Comparison of ENCODE assay signal across 13 cellular contexts in the genomic region with DNA sequence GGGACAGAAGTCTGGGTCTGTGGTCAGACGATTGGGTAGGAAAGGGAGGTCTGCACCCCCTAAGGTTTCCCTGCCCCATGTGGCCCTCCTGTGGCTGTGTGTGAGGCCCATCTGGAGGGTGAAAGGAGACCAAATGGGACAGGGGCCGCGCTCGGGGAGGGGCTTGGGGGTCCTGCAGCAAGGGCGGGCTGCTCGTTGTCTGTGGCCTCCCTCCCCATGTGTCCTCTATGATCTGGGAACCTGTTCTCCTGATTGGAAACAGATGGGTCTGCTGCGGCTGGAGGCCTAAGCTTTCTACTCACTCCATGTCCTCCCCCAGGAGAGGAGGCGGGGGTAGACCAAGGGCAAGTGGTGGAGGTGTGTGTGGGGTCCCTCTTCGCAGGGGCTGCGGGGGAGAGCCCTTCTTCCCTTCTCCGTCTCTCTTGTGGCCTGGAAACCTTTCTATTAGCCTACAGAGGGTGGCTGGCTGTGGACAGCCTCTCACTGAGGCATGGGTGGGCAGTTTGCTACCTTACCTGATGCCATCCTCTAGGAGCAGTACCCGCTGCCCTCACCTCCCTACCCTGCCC. TPM values are rescaled to one million over a fixed set of nuclear protein-coding genes. Genes with fewer than 3 reads are reported as not detected.
DNase-seq lines count a peak whose midpoint lies in the region; ATAC-seq and TF ChIP-seq lines count a peak whose summit lies in the region.
"Had no signal": no experiment of that assay in that cellular context is flagged by ENCODE, and none has a peak within 500 bp of the region (broad histone marks: within the 10 kb centered on the region; RNA-seq: fewer than 3 reads in every experiment).

No MANE protein-coding gene starts in this region.

- H3K27me3 Mint-ChIP-seq in activated T-helper 17 cell treated with anti-CD3 and anti-CD28 coated beads, Interleukin-2, amount 50 U/mL, for 72 hours: no peaks in the 10 kb centered on the region

- no peaks in the 10 kb centered on the region for H3K9me3 ChIP-seq in right atrium auricular region
- no peaks in the 10 kb centered on the region for H3K9me3 ChIP-seq in prostate gland

- H3K27ac Mint-ChIP-seq in activated T-helper 17 cell treated with anti-CD3 and anti-CD28 coated beads, Interleukin-2, amount 50 U/mL, for 72 hours: peak overlapping the region; percentile 48

- no peaks in the 10 kb centered on the region for H3K36me3 Mint-ChIP-seq in activated T-helper 17 cell treated with anti-CD3 and anti-CD28 coated beads, Interleukin-2, amount 50 U/mL, for 72 hours (ENCODE audit: low read depth)

- peaks cover 12% of the 10 kb centered on the region for H3K36me3 ChIP-seq in right atrium auricular region
- H3K36me3 ChIP-seq in prostate gland: no peaks in the 10 kb centered on the region

- TF ChIP-seq POLR2A in prostate gland (IDR thresholded peaks at IDR 0.05): no peak

- H3K4me1 ChIP-seq in right atrium auricular region (peaks cover 0 to 61% of the 10 kb centered on the region in 2 donors), prostate gland (replicated peaks) (no peaks in the 10 kb centered on the region)

- H3K27me3 ChIP-seq in right atrium auricular region: no peaks in the 10 kb centered on the region
- H3K27me3 ChIP-seq in prostate gland (replicated peaks; ENCODE audit: insufficient read depth): no peaks in the 10 kb centered on the region

- 57% methylated on average over 12 of the region's 12 CpGs for WGBS in prostate gland

- no peaks in the 10 kb centered on the region for H3K4me1 Mint-ChIP-seq in activated T-helper 17 cell treated with anti-CD3 and anti-CD28 coated beads, Interleukin-2, amount 50 U/mL, for 72 hours

- intact Hi-C loops in prostate gland (cut with DNase I): no loop called here
- intact Hi-C loops in posterior cingulate gyrus (cut with DNase I): no loop called here

- peak overlapping the region; percentile 33 to 42 for H3K27ac ChIP-seq in right atrium auricular region
- H3K27ac ChIP-seq in prostate gland: peak overlapping the region; percentile 6 to 14

- no peaks in the 10 kb centered on the region for H3K9me3 Mint-ChIP-seq in activated T-helper 17 cell treated with anti-CD3 and anti-CD28 coated beads, Interleukin-2, amount 50 U/mL, for 72 hours
- H3K9me3 Mint-ChIP-seq: activated T-cell treated with anti-CD3 and anti-CD28 coated beads, Interleukin-2, amount 50 U/mL, for 4 hours had no signal

- H3K4me3 ChIP-seq in right atrium auricular region (no peak overlapping the region), prostate gland (no peak overlapping the region)

- no peak overlapping the region for H3K4me3 Mint-ChIP-seq in activated T-helper 17 cell treated with anti-CD3 and anti-CD28 coated beads, Interleukin-2, amount 50 U/mL, for 72 hours
- H3K4me3 Mint-ChIP-seq: activated T-cell treated with anti-CD3 and anti-CD28 coated beads, Interleukin-2, amount 50 U/mL, for 4 hours had no signal

- no peak for ATAC-seq in activated T-helper 17 cell treated with anti-CD3 and anti-CD28 coated beads, Interleukin-2, amount 50 U/mL, for 72 hours (replicated peaks)
- no peak for ATAC-seq in HG03520 (IDR thresholded peaks at IDR 0.05; ENCODE audit: unreplicated experiment)
- ATAC-seq in HG02840 (IDR thresholded peaks at IDR 0.05; ENCODE audit: low FRiP score, unreplicated experiment): no peak
- ATAC-seq: activated T-cell treated with anti-CD3 and anti-CD28 coated beads, Interleukin-2, amount 50 U/mL, for 4 hours had no signal

- peak; percentile 54 for DNase-seq in AG20443 (ENCODE audit: low spot score)
- no peak for DNase-seq in right atrium auricular region (ENCODE audit: low spot score)
- no peak for DNase-seq in prostate gland (ENCODE audit: low spot score)
- DNase-seq in central memory CD4-positive, alpha-beta T cell: no peak
- DNase-seq in posterior cingulate gyrus: no peak
- DNase-seq: activated CD4-positive, alpha-beta T cell treated with anti-CD3 and anti-CD28 coated beads for 4 hours; activated T-cell treated with anti-CD3 and anti-CD28 coated beads, Interleukin-2, amount 50 U/mL, for 4 hours; KBM-7; NCI-H524 treated with DMSO at 0.1 percent for 48 hours had no signal

- TF ChIP-seq CTCF in right atrium auricular region (IDR thresholded peaks at IDR 0.05): no peak
- no peak for TF ChIP-seq CTCF in prostate gland (IDR thresholded peaks at IDR 0.05)

RNA-seq across cellular contexts. Expression of a gene that starts 18.6 kb away (rescaled TPM):
- total RNA-seq in activated T-helper 17 cell treated with anti-CD3 and anti-CD28 coated beads, Interleukin-2, amount 50 U/mL, for 72 hours: 10 to 100 TPM in 1 of 2 donors, 1 to 10 TPM in 1; 5.3 to 33.8 TPM
- total RNA-seq in right atrium auricular region (100 to 1,000 TPM in 1 of 2 donors, 10 to 100 TPM in 1; 81.0 to 237 TPM), prostate gland (100 to 1,000 TPM; 132 to 154 TPM)

RNA-seq across cellular contexts. Expression of a gene that starts 39.6 kb away (rescaled TPM):
- total RNA-seq in activated T-helper 17 cell treated with anti-CD3 and anti-CD28 coated beads, Interleukin-2, amount 50 U/mL, for 72 hours: 10 to 100 TPM in 1 of 2 donors, 1 to 10 TPM in 1; 8.8 to 19.8 TPM
- not detected for total RNA-seq in right atrium auricular region
- 10 to 100 TPM; 51.3 to 56.1 TPM for total RNA-seq in prostate gland
- total RNA-seq: kidney epithelial cell had no signal

RNA-seq across cellular contexts. Expression of a gene that starts 44.2 kb away (rescaled TPM):
- total RNA-seq in activated T-helper 17 cell treated with anti-CD3 and anti-CD28 coated beads, Interleukin-2, amount 50 U/mL, for 72 hours: 100 to 1,000 TPM; 230 to 257 TPM
- total RNA-seq in right atrium auricular region (1 to 10 TPM in 1 of 2 donors, under 1 TPM in 1; 0.31 to 3.7 TPM), prostate gland (10 to 100 TPM in 1 of 2 donors, 1 to 10 TPM in 1; 3.1 to 15.9 TPM)

Comparison
In these comparisons a context has a peak if more than half of its experiments do, and no peak if none do; other contexts are left out.
1. RNA of a gene that starts 39.6 kb away (total RNA-seq): 51.3 to 56.1 TPM in prostate gland and 8.8 to 19.8 TPM in activated T-helper 17 cell treated with anti-CD3 and anti-CD28 coated beads, Interleukin-2, amount 50 U/mL, for 72 hours; not detected in right atrium auricular region; every median in the first group is over 4 times any median in the second.
2. RNA of a gene that starts 44.2 kb away (total RNA-seq): 230 to 257 TPM in activated T-helper 17 cell treated with anti-CD3 and anti-CD28 coated beads, Interleukin-2, amount 50 U/mL, for 72 hours; 3.1 to 15.9 TPM in prostate gland and 0.31 to 3.7 TPM in right atrium auricular region; every median in the first group is over 10 times any median in the second.